In genomic region chr9:87267701-87268100, GRCh38 we compare ENCODE assay signal across 20 cellular contexts.
A peak's percentile ranks its signal among the peaks of the same experiment; 100 is the strongest.
DNase-seq lines count a peak whose midpoint lies in the region; ATAC-seq, FAIRE-seq and TF ChIP-seq lines count a peak whose summit lies in the region.
"Had no signal": no experiment of that assay in that cellular context is flagged by ENCODE, and none has a peak within 500 bp of the region (broad histone marks: within the 10 kb centered on the region; RNA-seq: fewer than 3 reads in every experiment).

No MANE protein-coding gene starts in this region.

- no peaks in the 10 kb centered on the region for H3K27me3 ChIP-seq in right atrium auricular region
- no peaks in the 10 kb centered on the region for H3K27me3 ChIP-seq in stomach
- H3K27me3 ChIP-seq: BE2C had no signal

- H3K9me3 ChIP-seq in right atrium auricular region (no peaks in the 10 kb centered on the region), stomach (no peaks in the 10 kb centered on the region), mucosa of descending colon (no peaks in the 10 kb centered on the region)
- H3K9me3 ChIP-seq: BE2C had no signal

- intact Hi-C loops in stomach (cut with DNase I; ENCODE audit: low total_unique reads), result no loop called here
- intact Hi-C loops in CD14-positive monocyte (cut with micrococcal nuclease), result no loop called here
- intact Hi-C loops in mucosa of descending colon (cut with DNase I, micrococcal nuclease), result no loop called here

- H3K4me3 ChIP-seq in right atrium auricular region, result no peak overlapping the region
- H3K4me3 ChIP-seq in stomach, result no peak overlapping the region
- H3K4me3 ChIP-seq in mucosa of descending colon, result no peak overlapping the region
- H3K4me3 ChIP-seq: dorsolateral prefrontal cortex, GM12878 had no signal

- H3K36me3 ChIP-seq in right atrium auricular region (no peaks in the 10 kb centered on the region), stomach (no peaks in the 10 kb centered on the region), mucosa of descending colon (ENCODE audit: low read depth) (no peaks in the 10 kb centered on the region)
- H3K36me3 ChIP-seq: BE2C had no signal

- H3K4me3 Mint-ChIP-seq in CD14-positive monocyte, result no peak overlapping the region
- H3K4me3 Mint-ChIP-seq: activated CD4-positive, alpha-beta T cell treated with anti-CD3 and anti-CD28 coated beads for 36 hours; activated T-cell treated with anti-CD3 and anti-CD28 coated beads, Interleukin-2, amount 50 U/mL, for 24 hours; nephron progenitor cell had no signal

- DNase-seq in H4 (ENCODE audit: low spot score), result peak; percentile 36
- DNase-seq in dedifferentiated amniotic fluid mesenchymal stem cell (ENCODE audit: extremely low spot score), result peak; percentile 73
- DNase-seq in right atrium auricular region (ENCODE audit: low spot score), result peak; percentile 74
- no peak for DNase-seq in stomach
- DNase-seq in CD14-positive monocyte (ENCODE audit: low spot score), result no peak
- no peak for DNase-seq in H54 (ENCODE audit: insufficient read length, low spot score)
- DNase-seq in mucosa of descending colon, result no peak
- DNase-seq: activated CD4-positive, alpha-beta T cell treated with anti-CD3 and anti-CD28 coated beads for 36 hours; activated T-cell treated with anti-CD3 and anti-CD28 coated beads, Interleukin-2, amount 50 U/mL, for 24 hours; BE2C; DMS79; dorsolateral prefrontal cortex; NCI-H1105 treated with DMSO at 0.1 percent for 48 hours; nephron progenitor cell; T-helper 1 cell had no signal

- no peaks in the 10 kb centered on the region for H3K4me1 Mint-ChIP-seq in CD14-positive monocyte

- H3K9me3 Mint-ChIP-seq in CD14-positive monocyte, result peaks cover 0 to 5% (median 1%) of the 10 kb centered on the region in 7 donors
- H3K9me3 Mint-ChIP-seq: activated T-cell treated with anti-CD3 and anti-CD28 coated beads, Interleukin-2, amount 50 U/mL, for 24 hours had no signal

- FAIRE-seq in H54 (lab: Jason Lieb, UNC), result no peak
- FAIRE-seq: GM12878, HepG2 had no signal

- ATAC-seq in HG02759 (IDR thresholded peaks at IDR 0.05; ENCODE audit: unreplicated experiment), result no peak
- ATAC-seq in mucosa of descending colon, result no peak
- ATAC-seq: activated CD4-positive, alpha-beta T cell treated with anti-CD3 and anti-CD28 coated beads for 36 hours; HepG2; left lobe of liver; Panc1 had no signal

- H3K27ac ChIP-seq in right atrium auricular region, result peak overlapping the region; percentile 50 to 67
- peak overlapping the region in 4 of 5 donors; percentile 38 to 74 (median 56) for H3K27ac ChIP-seq in stomach
- H3K27ac ChIP-seq: dorsolateral prefrontal cortex had no signal

- peaks cover 2 to 13% (median 5%) of the 10 kb centered on the region in 3 donors for H3K27me3 Mint-ChIP-seq in CD14-positive monocyte (ENCODE audit: low read depth in 3 of 3)

- TF ChIP-seq CTCF in right atrium auricular region (IDR thresholded peaks at IDR 0.05) (no peak), stomach (IDR thresholded peaks at IDR 0.05) (no peak), CD14-positive monocyte (IDR thresholded peaks at IDR 0.05) (no peak), mucosa of descending colon (IDR thresholded peaks at IDR 0.05) (no peak)

- H3K36me3 Mint-ChIP-seq in CD14-positive monocyte, result no peaks in the 10 kb centered on the region

- 64 to 88% (median 79%) methylated on average over 7 of the region's 7 CpGs for WGBS in stomach, 5 donors

- H3K27ac Mint-ChIP-seq in CD14-positive monocyte, result peak overlapping the region in 1 of 7 donors; percentile 13
- H3K27ac Mint-ChIP-seq: activated CD4-positive, alpha-beta T cell treated with anti-CD3 and anti-CD28 coated beads for 36 hours; activated T-cell treated with anti-CD3 and anti-CD28 coated beads, Interleukin-2, amount 50 U/mL, for 24 hours; nephron progenitor cell had no signal

- H3K4me1 ChIP-seq in right atrium auricular region (peaks cover 0 to 17% of the 10 kb centered on the region in 2 donors), stomach (peaks cover 0 to 26% (median 16%) of the 10 kb centered on the region in 4 donors), mucosa of descending colon (ENCODE audit: low read depth) (no peaks in the 10 kb centered on the region)
- H3K4me1 ChIP-seq: BE2C had no signal

- TF ChIP-seq POLR2A in stomach (IDR thresholded peaks at IDR 0.05) (no peak), H54 (IDR thresholded peaks at IDR 0.05; ENCODE audit: low read depth, low read length) (no peak)

- no peak for TF ChIP-seq EP300 in stomach (IDR thresholded peaks at IDR 0.05)

Comparison
In these comparisons a context has a peak if more than half of its experiments do, and no peak if none do; other contexts are left out.
1. DNase-seq: peak in H4 (single experiment), dedifferentiated amniotic fluid mesenchymal stem cell (single experiment) and right atrium auricular region (single experiment); none in stomach (single experiment), CD14-positive monocyte (single experiment), H54 (single experiment) and mucosa of descending colon (0 of 3).